ENCODE assay signal across 8 cellular contexts in the genomic region with DNA sequence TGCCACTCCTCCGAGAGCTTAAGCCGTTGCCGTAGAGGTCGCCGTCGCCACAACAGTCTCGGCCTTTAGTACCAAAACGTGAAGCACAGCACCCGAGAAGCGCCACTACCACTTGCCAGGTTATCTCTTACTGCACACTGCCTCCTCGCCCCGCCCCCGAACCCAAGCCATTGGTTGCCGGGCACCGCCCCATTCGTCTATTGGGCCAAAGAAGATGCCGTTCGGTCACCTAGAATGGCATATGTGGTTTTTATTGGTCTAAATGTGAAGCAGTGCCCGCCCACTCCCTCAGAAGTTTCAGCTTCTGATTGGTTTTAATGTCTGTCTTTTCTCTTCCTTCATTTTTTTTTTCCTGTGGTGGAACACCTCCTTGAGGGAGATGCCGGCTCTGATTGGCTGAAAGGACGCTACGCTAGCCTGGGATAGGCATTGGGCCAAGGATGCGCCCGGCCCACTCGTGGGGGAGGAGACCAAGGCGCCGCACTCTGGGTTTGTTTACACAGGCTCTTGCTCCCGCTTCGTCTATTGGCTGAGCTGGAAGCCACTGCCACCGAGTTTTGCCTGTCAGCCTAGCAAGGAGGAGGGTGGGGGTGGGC. TPM values are rescaled to one million over a fixed set of nuclear protein-coding genes. Genes with fewer than 3 reads are reported as not detected.
A peak's percentile ranks its signal among the peaks of the same experiment; 100 is the strongest.
DNase-seq lines count a peak whose midpoint lies in the region; ATAC-seq and TF ChIP-seq lines count a peak whose summit lies in the region.

TSS of gene PAIP2B (minus strand) at position 139 of the 596 bp plus-strand sequence. CDS start 24,514 bp downstream, outside the sequence.

- 0 to 1% (median 0%) methylated on average over 29 to 30 of the region's 30 CpGs for WGBS in stomach, 5 donors

- H3K4me1 ChIP-seq in foreskin keratinocyte, result no peaks in the 10 kb centered on the region
- H3K4me1 ChIP-seq in stomach, result peaks cover 7 to 35% (median 18%) of the 10 kb centered on the region in 4 donors

- H3K4me3 Mint-ChIP-seq in neural crest cell, result peak within 1 kb of the TSS; percentile 97

- peak; percentile 94 for ATAC-seq in foreskin keratinocyte

- H3K27ac ChIP-seq in foreskin keratinocyte (no peak within 1 kb of the TSS), stomach (peak within 1 kb of the TSS; percentile 89 to 97 (median 93))

- peaks cover 14% of the 10 kb centered on the region for H3K4me1 Mint-ChIP-seq in neural crest cell

- H3K27me3 Mint-ChIP-seq in neural crest cell (ENCODE audit: low read depth), result peaks cover 32% of the 10 kb centered on the region

- peak within 1 kb of the TSS; percentile 92 for H3K27ac Mint-ChIP-seq in neural crest cell (ENCODE audit: unreplicated experiment)

- peak in 2 of 4 donors; percentile 75 to 87 for TF ChIP-seq POLR2A in stomach (IDR thresholded peaks at IDR 0.05)

- H3K9me3 Mint-ChIP-seq in neural crest cell, result no peaks in the 10 kb centered on the region

- DNase-seq in ELF-1 (ENCODE audit: low read depth, low spot score) (peak; percentile 100), H7 (peak; percentile 89), MG63 (peak; percentile 97), SIG-M5 treated with dmso at 0.1 percent for 504 hours (lab: John Stamatoyannopoulos, UW; ENCODE audit: unreplicated experiment) (peak; percentile 99), foreskin keratinocyte (peak; percentile 98 to 100), neural crest cell (ENCODE audit: low read depth, low spot score) (peak; percentile 94), stomach (peak; percentile 99)
- peak; percentile 90 to 98 (median 94) for DNase-seq in activated naive CD4-positive, alpha-beta T cell (lab: John Stamatoyannopoulos, UW)

- no peak for TF ChIP-seq EP300 in stomach (IDR thresholded peaks at IDR 0.05)

- no peaks in the 10 kb centered on the region for H3K36me3 Mint-ChIP-seq in neural crest cell (ENCODE audit: low read depth)

- intact Hi-C loops in stomach (cut with DNase I; ENCODE audit: low total_unique reads), result no loop called here

- H3K36me3 ChIP-seq in H7 (replicated peaks; ENCODE audit: control insufficient read depth, insufficient read depth, low read length) (no peaks in the 10 kb centered on the region), MG63 (no peaks in the 10 kb centered on the region), stomach (peaks cover 0 to under 1% (median 0%) of the 10 kb centered on the region in 4 donors)

- TF ChIP-seq CTCF in foreskin keratinocyte (conservative IDR thresholded peaks at IDR 0.05), result no peak
- no peak for TF ChIP-seq CTCF in neural crest cell (conservative IDR thresholded peaks at IDR 0.05)
- TF ChIP-seq CTCF in stomach (IDR thresholded peaks at IDR 0.05), result no peak

- H3K9me3 ChIP-seq in MG63 (peaks cover 1% of the 10 kb centered on the region; the same call in 1 of the 2 replicates), stomach (no peaks in the 10 kb centered on the region)

- H3K4me3 ChIP-seq in H7 (ENCODE audit: insufficient read depth, low read depth, low read length) (peak within 1 kb of the TSS; percentile 88), MG63 (peak within 1 kb of the TSS; percentile 68), stomach (peak within 1 kb of the TSS; percentile 68 to 95 (median 92))

- peaks cover 2% of the 10 kb centered on the region; the same call in 1 of the 2 replicates for H3K27me3 ChIP-seq in H7 (ENCODE audit: control insufficient read depth, insufficient read depth, low read length)
- peaks cover 13% of the 10 kb centered on the region for H3K27me3 ChIP-seq in MG63
- H3K27me3 ChIP-seq in foreskin keratinocyte, result peaks cover 17% of the 10 kb centered on the region
- no peaks in the 10 kb centered on the region for H3K27me3 ChIP-seq in stomach

RNA-seq across cellular contexts. Expression of gene PAIP2B, which starts in this region (rescaled TPM):
- total RNA-seq in H7 (2014; rRNA removed; shearing (Covaris generic)), result 3.7 and 5.7 TPM in 2 replicates
- 0.03 TPM in 1 of 2 replicates, not detected in the other for total RNA-seq in MG63 (2014; rRNA removed; shearing (Covaris generic); ENCODE audit: low replicate concordance)
- 0.75 and 0.99 TPM in 2 replicates for total RNA-seq in foreskin keratinocyte
- polyA plus RNA-seq in foreskin keratinocyte, result 0.40 and 0.48 TPM in 2 replicates
- total RNA-seq in neural crest cell, result 6.5 and 7.4 TPM in 2 replicates
- total RNA-seq in stomach, result 10 to 100 TPM in 1 of 5 donors, 1 to 10 TPM in 4; 4.9 to 14.1 (median 6.4) TPM
- polyA plus RNA-seq in stomach, result 10 to 100 TPM in 2 of 3 donors, 1 to 10 TPM in 1; 5.4 to 12.1 (median 11.3) TPM

Comparison
In these comparisons a context has a peak if more than half of its experiments do, and no peak if none do; other contexts are left out.
1. Peak in DNase-seq and H3K4me3 ChIP-seq in MG63; RNA of the gene not detected or under 1 TPM.
2. Peak in DNase-seq and ATAC-seq in foreskin keratinocyte; RNA of the gene not detected or under 1 TPM.